Comparison of ENCODE assay signal across 23 cellular contexts in genomic region chr3:171591059-171591458, GRCh38.
DNase-seq lines count a peak whose midpoint lies in the region; ATAC-seq, FAIRE-seq and TF ChIP-seq lines count a peak whose summit lies in the region.
"Had no signal": no experiment of that assay in that cellular context is flagged by ENCODE, and none has a peak within 500 bp of the region (broad histone marks: within the 10 kb centered on the region; RNA-seq: fewer than 3 reads in every experiment).

No MANE protein-coding gene starts in this region.

- H3K9me3 Mint-ChIP-seq in effector memory CD8-positive, alpha-beta T cell, result no peaks in the 10 kb centered on the region
- H3K9me3 Mint-ChIP-seq in stimulated activated effector memory CD8-positive, alpha-beta T cell treated with anti-CD3 and anti-CD28 coated beads, Interleukin-12 subunit alpha, Interleukin-12 subunit beta, amount 100 ng/mL, for 72 hours, result no peaks in the 10 kb centered on the region
- H3K9me3 Mint-ChIP-seq: CD8-positive, alpha-beta memory T cell; HFFc6 had no signal

- no peak for TF ChIP-seq EP300 in GM12878 (IDR thresholded peaks at IDR 0.05; ENCODE audit: borderline replicate concordance in 1 of 2, control insufficient read depth in 1 of 2, low read depth in 2 of 2, low read length in 2 of 2)

- H4K20me1 ChIP-seq in GM12878 (ENCODE audit: control insufficient read depth, insufficient read depth), result no peaks in the 10 kb centered on the region

- in situ Hi-C loops in GM12878 (cut with MboI), result no loop called here

- no peak for TF ChIP-seq RAD21 in GM12878 (IDR thresholded peaks at IDR 0.05; ENCODE audit: insufficient read depth, low read depth, low read length)

- H3K9me3 ChIP-seq in GM12878 (replicated peaks; ENCODE audit: control insufficient read depth, insufficient read depth, low read length), result no peaks in the 10 kb centered on the region
- H3K9me3 ChIP-seq: BE2C had no signal

- H3K4me2 ChIP-seq in GM12878 (ENCODE audit: control insufficient read depth, insufficient read depth), result no peak overlapping the region

- H3K79me2 ChIP-seq in GM12878 (ENCODE audit: control insufficient read depth, insufficient read depth, low read length), result no peaks in the 10 kb centered on the region

- H3K27ac Mint-ChIP-seq in effector memory CD8-positive, alpha-beta T cell, result no peak overlapping the region
- no peak overlapping the region for H3K27ac Mint-ChIP-seq in stimulated activated effector memory CD8-positive, alpha-beta T cell treated with anti-CD3 and anti-CD28 coated beads, Interleukin-12 subunit alpha, Interleukin-12 subunit beta, amount 100 ng/mL, for 72 hours
- H3K27ac Mint-ChIP-seq: CD4-positive, CD25-positive, alpha-beta regulatory T cell; HFFc6 had no signal

- no peaks in the 10 kb centered on the region for H3K36me3 ChIP-seq in GM12878 (ENCODE audit: control insufficient read depth in 2 of 2, insufficient read depth in 2 of 2, low read length in 1 of 2)
- H3K36me3 ChIP-seq: BE2C had no signal

- RAD21 ChIA-PET in GM12878 (lab: Charles Lee; ENCODE audit: unreplicated experiment), result no interaction called here

- no peaks in the 10 kb centered on the region for H3K4me1 ChIP-seq in GM12878 (ENCODE audit: control insufficient read depth, insufficient read depth, low read length)

- TF ChIP-seq POLR2A in H54 (IDR thresholded peaks at IDR 0.05; ENCODE audit: low read depth, low read length) (no peak), GM12878 (IDR thresholded peaks at IDR 0.05; ENCODE audit: low read depth, low read length) (no peak), erythroblast (IDR thresholded peaks at IDR 0.05; ENCODE audit: low read length) (no peak)

- H3K27me3 Mint-ChIP-seq in effector memory CD8-positive, alpha-beta T cell, result peaks cover 0 to 14% of the 10 kb centered on the region in 2 donors

- H3K36me3 Mint-ChIP-seq in effector memory CD8-positive, alpha-beta T cell (ENCODE audit: insufficient read depth), result no peaks in the 10 kb centered on the region
- H3K36me3 Mint-ChIP-seq in stimulated activated effector memory CD8-positive, alpha-beta T cell treated with anti-CD3 and anti-CD28 coated beads, Interleukin-12 subunit alpha, Interleukin-12 subunit beta, amount 100 ng/mL, for 72 hours, result no peaks in the 10 kb centered on the region
- H3K36me3 Mint-ChIP-seq: CD4-positive, CD25-positive, alpha-beta regulatory T cell; CD8-positive, alpha-beta memory T cell had no signal

- intact Hi-C loops in GM12878 (cut with micrococcal nuclease; ENCODE audit: unreplicated experiment), result no loop called here

- SMC1A ChIA-PET in GM12878 (lab: Charles Lee; ENCODE audit: uncharacterized antibody, unreplicated experiment), result interaction anchor here (0.9 to 1.1 kb wide), 2 partner anchors 178 to 246 kb away, joined by 3 read pairs; no protein-coding TSS in a partner anchor

- H3K9ac ChIP-seq in GM12878 (ENCODE audit: control insufficient read depth, insufficient read depth, low read length), result no peak overlapping the region

- H3K4me1 Mint-ChIP-seq in effector memory CD8-positive, alpha-beta T cell (ENCODE audit: low read depth in 2 of 2), result no peaks in the 10 kb centered on the region
- H3K4me1 Mint-ChIP-seq in stimulated activated effector memory CD8-positive, alpha-beta T cell treated with anti-CD3 and anti-CD28 coated beads, Interleukin-12 subunit alpha, Interleukin-12 subunit beta, amount 100 ng/mL, for 72 hours, result no peaks in the 10 kb centered on the region
- H3K4me1 Mint-ChIP-seq: CD4-positive, CD25-positive, alpha-beta regulatory T cell; CD8-positive, alpha-beta memory T cell had no signal

- CTCF ChIA-PET in GM12878 (lab: Yijun Ruan, JAX), result interaction anchor here (0.5 kb wide), 1 partner anchor 477 kb away, joined by 3 read pairs; no protein-coding TSS in a partner anchor

- no peak overlapping the region for H2AFZ ChIP-seq in GM12878 (ENCODE audit: control insufficient read depth, low read depth, low read length)

- ATAC-seq in GM12878 (peak; percentile 21; the same call in 1 of the 3 replicates), GM21390 (IDR thresholded peaks at IDR 0.05; ENCODE audit: unreplicated experiment) (no peak)
- ATAC-seq in effector memory CD8-positive, alpha-beta T cell (replicated peaks), result no peak
- ATAC-seq in stimulated activated effector memory CD8-positive, alpha-beta T cell treated with anti-CD3 and anti-CD28 coated beads, Interleukin-12 subunit alpha, Interleukin-12 subunit beta, amount 100 ng/mL, for 72 hours, result no peak
- ATAC-seq: HCT116 had no signal

- no peak overlapping the region for H3K4me3 Mint-ChIP-seq in effector memory CD8-positive, alpha-beta T cell
- H3K4me3 Mint-ChIP-seq in stimulated activated effector memory CD8-positive, alpha-beta T cell treated with anti-CD3 and anti-CD28 coated beads, Interleukin-12 subunit alpha, Interleukin-12 subunit beta, amount 100 ng/mL, for 72 hours, result no peak overlapping the region
- H3K4me3 Mint-ChIP-seq: CD4-positive, CD25-positive, alpha-beta regulatory T cell; CD8-positive, alpha-beta memory T cell; HFFc6 had no signal

- no peaks in the 10 kb centered on the region for H3K27me3 ChIP-seq in GM12878 (replicated peaks in 1 of 2; ENCODE audit: control insufficient read depth in 2 of 2, insufficient read depth in 2 of 2, low read length in 1 of 2)
- H3K27me3 ChIP-seq: BE2C had no signal

- no peak overlapping the region for H3K27ac ChIP-seq in GM12878 (ENCODE audit: control insufficient read depth, insufficient read depth)
- H3K27ac ChIP-seq: HL-60 had no signal

- H3K4me3 ChIP-seq in GM12878, result no peak overlapping the region

- TF ChIP-seq CTCF in GM12878 (IDR thresholded peaks at IDR 0.05 in 2 of 3, conservative IDR thresholded peaks at IDR 0.05 in 1 of 3; ENCODE audit: control insufficient read depth in 2 of 3, extremely low read depth in 1 of 3, insufficient read depth in 1 of 3, low read depth in 3 of 3, low read length in 3 of 3), result no peak

- BruUV-seq in GM12878 (replicated peaks; lab: Mats Ljungman, UMichigan), result no TSS peak

- POLR2A ChIA-PET in GM12878 (lab: Charles Lee), result interaction anchor here (0.6 kb wide), 1 partner anchor 94 kb away, joined by 3 read pairs; no protein-coding TSS in a partner anchor

- peak; percentile 53 for FAIRE-seq in H54 (lab: Jason Lieb, UNC)
- FAIRE-seq in GM12878 (lab: Jason Lieb, UNC), result no peak
- FAIRE-seq: GM12891, GM18507 had no signal

- DNase-seq in ELR (ENCODE audit: low read depth), result peak; percentile 7
- no peak for DNase-seq in H54 (ENCODE audit: insufficient read length, low spot score)
- DNase-seq in GM12878 (ENCODE audit: low read depth, low spot score), result no peak
- peak; percentile 4 for DNase-seq in erythroblast (lab: John Stamatoyannopoulos, UW)
- no peak for DNase-seq in activated CD8-positive, alpha-beta memory T cell treated with anti-CD3 and anti-CD28 coated beads, Interleukin-2, amount 50 U/mL, for 4 hours
- DNase-seq in effector memory CD8-positive, alpha-beta T cell, result no peak
- DNase-seq in stimulated activated effector memory CD8-positive, alpha-beta T cell treated with anti-CD3 and anti-CD28 coated beads, Interleukin-12 subunit alpha, Interleukin-12 subunit beta, amount 100 ng/mL, for 72 hours (ENCODE audit: low spot score in 2 of 2), result no peak
- DNase-seq: ACHN; BE2C; C1 segment of cervical spinal cord; CD4-positive, CD25-positive, alpha-beta regulatory T cell; CD8-positive, alpha-beta memory T cell; COR-L47; DMS79 treated with DMSO at 0.1 percent for 48 hours; HFFc6; IMR-90; Kasumi-1; KG1 had no signal

TF ChIP-seq in GM12878, 131 proteins besides CTCF, POLR2A, EP300 and RAD21 (continues in another document):
- TF ChIP-seq, protein P1, sequence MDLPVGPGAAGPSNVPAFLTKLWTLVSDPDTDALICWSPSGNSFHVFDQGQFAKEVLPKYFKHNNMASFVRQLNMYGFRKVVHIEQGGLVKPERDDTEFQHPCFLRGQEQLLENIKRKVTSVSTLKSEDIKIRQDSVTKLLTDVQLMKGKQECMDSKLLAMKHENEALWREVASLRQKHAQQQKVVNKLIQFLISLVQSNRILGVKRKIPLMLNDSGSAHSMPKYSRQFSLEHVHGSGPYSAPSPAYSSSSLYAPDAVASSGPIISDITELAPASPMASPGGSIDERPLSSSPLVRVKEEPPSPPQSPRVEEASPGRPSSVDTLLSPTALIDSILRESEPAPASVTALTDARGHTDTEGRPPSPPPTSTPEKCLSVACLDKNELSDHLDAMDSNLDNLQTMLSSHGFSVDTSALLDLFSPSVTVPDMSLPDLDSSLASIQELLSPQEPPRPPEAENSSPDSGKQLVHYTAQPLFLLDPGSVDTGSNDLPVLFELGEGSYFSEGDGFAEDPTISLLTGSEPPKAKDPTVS (IDR thresholded peaks at IDR 0.05; ENCODE audit: low read depth, low read length), result no peak
- no peak for TF ChIP-seq ZBED1 (IDR thresholded peaks at IDR 0.05; ENCODE audit: borderline replicate concordance)
- TF ChIP-seq TCF12 (IDR thresholded peaks at IDR 0.05; ENCODE audit: low read depth, low read length), result no peak
- no peak for TF ChIP-seq SUPT20H (IDR thresholded peaks at IDR 0.05; ENCODE audit: borderline replicate concordance, control insufficient read depth, low read depth, low read length)
- TF ChIP-seq HDGF (IDR thresholded peaks at IDR 0.05), result no peak
- TF ChIP-seq CBFB (IDR thresholded peaks at IDR 0.05; ENCODE audit: low read depth), result no peak
- TF ChIP-seq RCOR1 (conservative IDR thresholded peaks at IDR 0.05; ENCODE audit: low read depth, low read length), result no peak
- no peak for TF ChIP-seq PKNOX1 (IDR thresholded peaks at IDR 0.05)
- TF ChIP-seq EGR1 (IDR thresholded peaks at IDR 0.05; ENCODE audit: borderline replicate concordance in 1 of 2, low read depth in 2 of 2, low read length in 2 of 2), result no peak
- TF ChIP-seq, protein P2, sequence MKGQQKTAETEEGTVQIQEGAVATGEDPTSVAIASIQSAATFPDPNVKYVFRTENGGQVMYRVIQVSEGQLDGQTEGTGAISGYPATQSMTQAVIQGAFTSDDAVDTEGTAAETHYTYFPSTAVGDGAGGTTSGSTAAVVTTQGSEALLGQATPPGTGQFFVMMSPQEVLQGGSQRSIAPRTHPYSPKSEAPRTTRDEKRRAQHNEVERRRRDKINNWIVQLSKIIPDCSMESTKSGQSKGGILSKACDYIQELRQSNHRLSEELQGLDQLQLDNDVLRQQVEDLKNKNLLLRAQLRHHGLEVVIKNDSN (IDR thresholded peaks at IDR 0.05; ENCODE audit: borderline replicate concordance, extremely low read length, insufficient read depth, low read depth, low read length), result no peak
- no peak for TF ChIP-seq CEBPB (IDR thresholded peaks at IDR 0.05; ENCODE audit: borderline replicate concordance in 1 of 2, low read depth in 2 of 2, low read length in 2 of 2)

Comparison
In these comparisons a context has a peak if more than half of its experiments do, and no peak if none do; other contexts are left out.
1. DNase-seq: peak in ELR (single experiment) and erythroblast (2 of 2); none in H54 (single experiment), GM12878 (single experiment), activated CD8-positive, alpha-beta memory T cell treated with anti-CD3 and anti-CD28 coated beads, Interleukin-2, amount 50 U/mL, for 4 hours (single experiment), effector memory CD8-positive, alpha-beta T cell (0 of 3) and stimulated activated effector memory CD8-positive, alpha-beta T cell treated with anti-CD3 and anti-CD28 coated beads, Interleukin-12 subunit alpha, Interleukin-12 subunit beta, amount 100 ng/mL, for 72 hours (0 of 2).